Comparison of ENCODE assay signal across 24 cellular contexts in the genomic region with DNA sequence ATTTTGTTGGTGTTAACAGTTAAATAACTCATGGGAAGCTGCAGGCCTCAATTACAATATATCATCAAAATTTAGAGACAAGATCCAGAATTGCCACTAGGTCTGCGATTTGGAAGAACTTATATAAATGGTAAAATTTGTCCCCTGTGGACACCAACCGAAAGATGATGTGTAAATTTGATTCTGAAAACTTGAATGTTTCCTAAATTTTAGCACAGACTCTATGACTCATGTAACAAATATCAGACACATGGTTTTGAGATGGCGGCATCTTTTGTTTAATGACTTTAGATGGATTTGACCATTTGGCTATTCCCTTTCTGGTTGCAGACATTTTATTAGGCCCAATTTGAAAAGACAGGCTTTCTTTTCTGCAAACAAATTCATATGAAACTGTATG. TPM values are rescaled to one million over a fixed set of nuclear protein-coding genes. Genes with fewer than 3 reads are reported as not detected.
"Had no signal": no experiment of that assay in that cellular context is flagged by ENCODE, and none has a peak within 500 bp of the region (broad histone marks: within the 10 kb centered on the region; RNA-seq: fewer than 3 reads in every experiment).

No MANE protein-coding gene starts in this region.

- H3K4me1 ChIP-seq: gastrocnemius medialis, left ventricle myocardium inferior, parathyroid adenoma, right lobe of liver, tibial artery had no signal

- ATAC-seq: esophagus mucosa; gastrocnemius medialis; right lobe of liver; stimulated activated memory B cell treated with anti-CD40 and anti-IgM and Interleukin-4, amounts not matched to agents 10 μg/mL and 1 μg/mL and 100 μg/mL, for 72 hours; T-helper 17 cell had no signal

- H2AFZ ChIP-seq: parathyroid adenoma had no signal

- DNase-seq: activated CD4-positive, alpha-beta memory T cell treated with anti-CD3 and anti-CD28 coated beads, Interleukin-2, amount 10 ng/mL, durations not matched to agents 7 days and 5 days; activated effector memory CD4-positive, alpha-beta T cell treated with Interleukin-2 at 50 U/mL for 16 hours; activated naive CD4-positive, alpha-beta T cell treated with anti-CD3 and anti-CD28 coated beads, Interleukin-2, amount 50 U/mL, for 16 hours; amniotic stem cell; effector CD8-positive, alpha-beta T cell; gastrocnemius medialis; head of caudate nucleus; left ventricle myocardium inferior; mammary epithelial cell; midbrain; right lobe of liver; stimulated activated CD4-positive, alpha-beta T cell treated with anti-CD3 and anti-CD28 coated beads, Interleukin-4, amount 100 ng/mL, for 24 hours; substantia nigra; T-helper 17 cell; tibial artery; WERI-Rb-1 had no signal

- H3K4me1 Mint-ChIP-seq: nephron; stimulated activated memory B cell treated with anti-CD40 and anti-IgM and Interleukin-4, amounts not matched to agents 10 μg/mL and 1 μg/mL and 100 μg/mL, for 72 hours had no signal

- H3K27ac ChIP-seq: cardiac muscle cell, gastrocnemius medialis, left ventricle myocardium inferior, parathyroid adenoma, right lobe of liver, tibial artery, WERI-Rb-1 had no signal

- H3K9ac ChIP-seq: parathyroid adenoma had no signal

- H3K9me3 ChIP-seq: gastrocnemius medialis, left ventricle myocardium inferior, right lobe of liver, tibial artery had no signal

- H3K9me3 Mint-ChIP-seq: activated CD4-positive, alpha-beta memory T cell treated with anti-CD3 and anti-CD28 coated beads, Interleukin-2, amount 10 ng/mL, durations not matched to agents 7 days and 5 days; dendritic cell treated with granulocyte-macrophage colony-stimulating factor and Interleukin-4, amounts not matched to agents 40 ng/mL and 50 ng/mL, for 4 days; nephron; stimulated activated memory B cell treated with anti-CD40 and anti-IgM and Interleukin-4, amounts not matched to agents 10 μg/mL and 1 μg/mL and 100 μg/mL, for 72 hours had no signal

- H3K27ac Mint-ChIP-seq: activated CD4-positive, alpha-beta memory T cell treated with anti-CD3 and anti-CD28 coated beads, Interleukin-2, amount 10 ng/mL, durations not matched to agents 7 days and 5 days; dendritic cell treated with granulocyte-macrophage colony-stimulating factor and Interleukin-4, amounts not matched to agents 40 ng/mL and 50 ng/mL, for 4 days; nephron; stimulated activated memory B cell treated with anti-CD40 and anti-IgM and Interleukin-4, amounts not matched to agents 10 μg/mL and 1 μg/mL and 100 μg/mL, for 72 hours; T-helper 17 cell had no signal

- H3K4me3 Mint-ChIP-seq: activated CD4-positive, alpha-beta memory T cell treated with anti-CD3 and anti-CD28 coated beads, Interleukin-2, amount 10 ng/mL, durations not matched to agents 7 days and 5 days; dendritic cell treated with granulocyte-macrophage colony-stimulating factor and Interleukin-4, amounts not matched to agents 40 ng/mL and 50 ng/mL, for 4 days; nephron; stimulated activated memory B cell treated with anti-CD40 and anti-IgM and Interleukin-4, amounts not matched to agents 10 μg/mL and 1 μg/mL and 100 μg/mL, for 72 hours; T-helper 17 cell had no signal

- H3K36me3 Mint-ChIP-seq: stimulated activated memory B cell treated with anti-CD40 and anti-IgM and Interleukin-4, amounts not matched to agents 10 μg/mL and 1 μg/mL and 100 μg/mL, for 72 hours had no signal

- H3K36me3 ChIP-seq: cardiac muscle cell, gastrocnemius medialis, left ventricle myocardium inferior, right lobe of liver, tibial artery, WERI-Rb-1 had no signal

- H3K79me2 ChIP-seq: parathyroid adenoma had no signal

- H3K4me3 ChIP-seq: cardiac muscle cell, gastrocnemius medialis, left ventricle myocardium inferior, right lobe of liver, tibial artery had no signal

- H3K27me3 ChIP-seq: cardiac muscle cell, gastrocnemius medialis, right lobe of liver, tibial artery had no signal

RNA-seq across cellular contexts. Expression of a gene that starts 6.1 kb away (rescaled TPM):
- total RNA-seq: cardiac muscle cell, chondrocyte, esophagus mucosa, kidney epithelial cell, mammary epithelial cell had no signal
- polyA plus RNA-seq: cardiac muscle cell, mammary epithelial cell had no signal
